Comparison of ENCODE assay signal across 8 cellular contexts in the genomic region with DNA sequence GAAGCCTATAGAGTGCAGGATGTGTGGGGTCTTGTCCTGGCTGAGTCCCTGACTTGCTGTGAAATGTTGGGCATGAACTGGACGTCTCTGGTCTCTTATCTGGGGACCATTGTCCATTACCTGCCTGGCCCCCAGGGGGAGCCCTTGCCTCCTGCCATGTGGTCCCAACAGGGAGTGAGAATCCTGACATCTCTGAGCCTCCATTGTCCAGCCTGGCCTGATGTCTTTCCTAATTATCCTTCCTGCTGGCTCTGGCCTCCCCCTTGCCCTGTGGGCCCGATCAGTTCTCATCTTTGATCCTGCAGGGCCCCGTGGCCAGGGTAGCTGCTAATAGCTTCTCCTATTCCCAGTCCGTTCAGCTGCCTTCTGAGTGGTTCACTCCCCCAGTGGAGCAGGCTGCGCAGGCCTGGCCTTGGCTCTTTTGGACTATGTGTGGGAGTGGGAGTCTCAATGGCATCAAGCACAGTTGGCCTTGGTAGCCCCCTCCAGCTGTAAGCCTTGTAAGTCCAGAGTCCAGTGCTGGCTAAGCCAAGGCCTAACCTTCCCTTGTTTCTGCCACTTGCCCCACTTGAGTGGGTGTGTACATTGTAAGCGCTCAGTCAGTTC.
DNase-seq lines count a peak whose midpoint lies in the region; ATAC-seq and TF ChIP-seq lines count a peak whose summit lies in the region.

No MANE protein-coding gene starts in this region.

- no peak for TF ChIP-seq POLR2A in gastroesophageal sphincter (IDR thresholded peaks at IDR 0.05)

- no peak overlapping the region for H3K9ac ChIP-seq in smooth muscle cell (ENCODE audit: low read depth)

- no peaks in the 10 kb centered on the region for H3K9me3 ChIP-seq in gastroesophageal sphincter
- H3K9me3 ChIP-seq in smooth muscle cell (replicated peaks; ENCODE audit: low read depth) = no peaks in the 10 kb centered on the region

- H3K4me2 ChIP-seq in smooth muscle cell = no peak overlapping the region

- H2AFZ ChIP-seq in smooth muscle cell (ENCODE audit: low read depth) = no peak overlapping the region

- H3K36me3 ChIP-seq in gastroesophageal sphincter (no peaks in the 10 kb centered on the region), smooth muscle cell (ENCODE audit: low read depth) (no peaks in the 10 kb centered on the region)

- no peaks in the 10 kb centered on the region for H4K20me1 ChIP-seq in smooth muscle cell (ENCODE audit: low read depth)

- H3K4me1 ChIP-seq in gastroesophageal sphincter (no peaks in the 10 kb centered on the region), smooth muscle cell (ENCODE audit: low read depth) (peaks cover 5% of the 10 kb centered on the region)

- TF ChIP-seq EP300 in gastroesophageal sphincter (IDR thresholded peaks at IDR 0.05) = no peak

- H3K4me3 ChIP-seq in gastroesophageal sphincter (no peak overlapping the region), smooth muscle cell (no peak overlapping the region)

- TF ChIP-seq CTCF in gastroesophageal sphincter (IDR thresholded peaks at IDR 0.05) (peak; percentile 31 to 65 (median 39)), smooth muscle cell (IDR thresholded peaks at IDR 0.05; ENCODE audit: borderline replicate concordance, insufficient read depth, poor library complexity, severe bottlenecking) (peak; percentile 30)

- H3K79me2 ChIP-seq in smooth muscle cell (ENCODE audit: low read depth) = no peaks in the 10 kb centered on the region

- H3K27ac ChIP-seq in gastroesophageal sphincter (no peak overlapping the region), smooth muscle cell (ENCODE audit: low read depth) (no peak overlapping the region)

- DNase-seq in ELF-1 (ENCODE audit: low read depth, low spot score) = peak; percentile 69
- DNase-seq in NCI-H69 (lab: John Stamatoyannopoulos, UW) = peak; percentile 53
- DNase-seq in activated T-cell treated with anti-CD3 and anti-CD28 coated beads for 48 hours (ENCODE audit: low read depth) = peak; percentile 47
- DNase-seq in smooth muscle cell (lab: John Stamatoyannopoulos, UW; ENCODE audit: unreplicated experiment) = no peak
- DNase-seq in superior temporal gyrus (ENCODE audit: extremely low spot score) = no peak
- DNase-seq in NCI-H1930 (lab: John Stamatoyannopoulos, UW) = no peak

- 61 to 100% methylated on average over 2 to 3 of the region's 6 CpGs for WGBS in gastroesophageal sphincter (ENCODE audit: low coverage in 1 of 2), 2 donors
- 89% methylated on average over 6 of the region's 6 CpGs for WGBS in smooth muscle cell (ENCODE audit: low lambda C conversion rate)

- H3K27me3 ChIP-seq in gastroesophageal sphincter (no peaks in the 10 kb centered on the region), smooth muscle cell (ENCODE audit: low read depth) (no peaks in the 10 kb centered on the region)

- no peaks in the 10 kb centered on the region for H3F3A ChIP-seq in smooth muscle cell (ENCODE audit: low read depth)

- peak; percentile 34 for ATAC-seq in gastroesophageal sphincter
- ATAC-seq in HG03520 (IDR thresholded peaks at IDR 0.05; ENCODE audit: unreplicated experiment) = no peak

Comparison
In these comparisons a context has a peak if more than half of its experiments do, and no peak if none do; other contexts are left out.
1. DNase-seq: peak in ELF-1 (single experiment), NCI-H69 (single experiment) and activated T-cell treated with anti-CD3 and anti-CD28 coated beads for 48 hours (single experiment); none in smooth muscle cell (single experiment), superior temporal gyrus (single experiment) and NCI-H1930 (0 of 2).